8 cellular contexts compared by ENCODE assay signal in the genomic region with DNA sequence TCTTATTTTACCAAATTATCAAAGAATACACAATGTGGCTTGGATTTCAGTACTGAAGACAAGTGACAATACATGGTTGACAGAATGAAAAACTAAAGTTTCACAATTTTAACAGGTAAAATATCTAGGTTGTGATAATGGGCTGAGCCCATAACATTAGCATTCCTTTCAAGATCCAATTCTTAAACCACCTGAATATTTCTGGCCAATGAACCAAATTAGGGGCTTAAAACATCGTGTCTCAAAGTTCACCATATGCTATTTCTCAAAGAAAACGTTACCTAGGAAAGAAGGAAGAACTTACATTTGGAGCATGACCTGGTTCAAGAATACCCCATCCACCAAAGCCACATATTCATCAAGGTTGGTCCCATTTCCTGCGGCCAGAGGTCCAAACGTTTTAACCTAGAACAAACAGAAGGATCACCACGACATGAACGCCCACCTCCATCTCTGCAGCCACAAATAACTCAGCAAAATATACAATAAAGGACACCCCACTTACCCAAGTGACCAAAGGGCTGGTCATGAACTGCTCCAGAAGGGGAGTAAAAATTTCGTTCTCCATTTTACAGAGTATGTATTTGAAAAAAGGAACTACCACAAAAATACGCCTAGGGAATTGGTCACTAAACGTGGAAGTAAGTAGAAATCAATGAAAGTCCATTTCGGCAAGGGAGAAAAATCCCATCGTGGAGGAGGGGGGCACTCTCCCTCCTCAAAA. TPM values are rescaled to one million over a fixed set of nuclear protein-coding genes. Genes with fewer than 3 reads are reported as not detected.
DNase-seq lines count a peak whose midpoint lies in the region; ATAC-seq and TF ChIP-seq lines count a peak whose summit lies in the region.

No MANE protein-coding gene starts in this region.

- WGBS in HUES64, result under 1% methylated on average over 9 of the region's 11 CpGs
- 1% methylated on average over 11 of the region's 11 CpGs for WGBS in right cardiac atrium

- CTCF ChIA-PET in CD4-positive, alpha-beta T cell (lab: Charles Lee), result no interaction called here
- CTCF ChIA-PET in activated CD8-positive, alpha-beta T cell treated with anti-CD3 and anti-CD28 coated beads for 36 hours (lab: Charles Lee), result no interaction called here

- H3K9me3 Mint-ChIP-seq in CD4-positive, alpha-beta T cell, result no peaks in the 10 kb centered on the region
- H3K9me3 Mint-ChIP-seq in activated CD8-positive, alpha-beta T cell treated with anti-CD3 and anti-CD28 coated beads for 36 hours, result no peaks in the 10 kb centered on the region

- peak overlapping the region; percentile 76 for H3K4me3 ChIP-seq in HUES64 (ENCODE audit: low read length)
- peak overlapping the region; percentile 65 for H3K4me3 ChIP-seq in right cardiac atrium (ENCODE audit: low read length)
- H3K4me3 ChIP-seq in skin epidermis, result peak overlapping the region; percentile 53 to 99 (median 70)

- POLR2A ChIA-PET in CD4-positive, alpha-beta T cell (lab: Charles Lee), result interaction anchor here (2.8 kb wide), 1 partner anchor 101 kb away, joined by 15 read pairs; the partner anchor contains the start of gene CFAP36
- POLR2A ChIA-PET in activated CD8-positive, alpha-beta T cell treated with anti-CD3 and anti-CD28 coated beads for 36 hours (lab: Charles Lee), result no interaction called here

- intact Hi-C loops in CD4-positive, alpha-beta T cell (cut with DNase I, micrococcal nuclease), result loop anchor here in 1 of 2 experiments (5.0 to 10.0 kb wide), 7 partner anchors 151 to 1654 kb away; partner anchors contain the start of genes ACYP2, CHAC2, MTIF2 and PNPT1
- intact Hi-C loops in activated CD8-positive, alpha-beta T cell treated with anti-CD3 and anti-CD28 coated beads for 36 hours (cut with micrococcal nuclease), result loop anchor here (5.0 kb wide), 1 partner anchor 366 kb away; the partner anchor contains the start of gene RTN4
- intact Hi-C loops in right cardiac atrium (cut with DNase I), result loop anchor here in 1 of 4 donors (10.0 kb wide), 1 partner anchor 54 kb away; no protein-coding TSS in a partner anchor

- peaks cover 12% of the 10 kb centered on the region for H3K36me3 Mint-ChIP-seq in CD4-positive, alpha-beta T cell (ENCODE audit: low read depth)
- no peaks in the 10 kb centered on the region for H3K36me3 Mint-ChIP-seq in activated CD8-positive, alpha-beta T cell treated with anti-CD3 and anti-CD28 coated beads for 36 hours (ENCODE audit: low read depth)

- H3K4me1 Mint-ChIP-seq in CD4-positive, alpha-beta T cell (ENCODE audit: low read depth), result peaks cover 44% of the 10 kb centered on the region
- peaks cover 28% of the 10 kb centered on the region for H3K4me1 Mint-ChIP-seq in activated CD8-positive, alpha-beta T cell treated with anti-CD3 and anti-CD28 coated beads for 36 hours (ENCODE audit: low read depth)

- TF ChIP-seq CTCF in CD4-positive, alpha-beta T cell (IDR thresholded peaks at IDR 0.05), result no peak
- TF ChIP-seq CTCF in activated CD8-positive, alpha-beta T cell treated with anti-CD3 and anti-CD28 coated beads for 36 hours (IDR thresholded peaks at IDR 0.05), result no peak

- peak overlapping the region; percentile 95 for H3K4me3 Mint-ChIP-seq in CD4-positive, alpha-beta T cell
- peak overlapping the region; percentile 92 for H3K4me3 Mint-ChIP-seq in activated CD8-positive, alpha-beta T cell treated with anti-CD3 and anti-CD28 coated beads for 36 hours

- no peaks in the 10 kb centered on the region for H3K27me3 ChIP-seq in CD4-positive, alpha-beta T cell (ENCODE audit: control insufficient read depth, insufficient read depth, low read length)
- no peaks in the 10 kb centered on the region for H3K27me3 ChIP-seq in HUES64 (ENCODE audit: insufficient read depth, low read length)
- H3K27me3 ChIP-seq in right cardiac atrium (ENCODE audit: control insufficient read depth, insufficient read depth), result no peaks in the 10 kb centered on the region

- H3K27me3 Mint-ChIP-seq in CD4-positive, alpha-beta T cell, result no peaks in the 10 kb centered on the region
- no peaks in the 10 kb centered on the region for H3K27me3 Mint-ChIP-seq in activated CD8-positive, alpha-beta T cell treated with anti-CD3 and anti-CD28 coated beads for 36 hours

- H3K4me1 ChIP-seq in HUES64 (ENCODE audit: insufficient read depth, low read length) (peaks cover 16% of the 10 kb centered on the region), right cardiac atrium (ENCODE audit: control insufficient read depth, insufficient read depth, low read length) (no peaks in the 10 kb centered on the region)

- no peak for DNase-seq in CD4-positive, alpha-beta T cell
- no peak for DNase-seq in activated CD8-positive, alpha-beta T cell treated with anti-CD3 and anti-CD28 coated beads for 36 hours
- peak in 1 of 3 donors; percentile 27 for DNase-seq in right cardiac atrium

- peak overlapping the region; percentile 81 for H3K9ac ChIP-seq in HUES64 (ENCODE audit: low read depth, low read length)

- no peak for ATAC-seq in CD4-positive, alpha-beta T cell (ENCODE audit: poor library complexity)
- no peak for ATAC-seq in activated CD8-positive, alpha-beta T cell treated with anti-CD3 and anti-CD28 coated beads for 36 hours
- ATAC-seq in right cardiac atrium, result no peak
- no peak for ATAC-seq in GM18870 (IDR thresholded peaks at IDR 0.05; ENCODE audit: unreplicated experiment)
- no peak for ATAC-seq in GM21529 (IDR thresholded peaks at IDR 0.05; ENCODE audit: unreplicated experiment)
- ATAC-seq in GM18519 (IDR thresholded peaks at IDR 0.05; ENCODE audit: low FRiP score, unreplicated experiment), result no peak

- H3K9me3 ChIP-seq in CD4-positive, alpha-beta T cell (ENCODE audit: control insufficient read depth, low read length), result no peaks in the 10 kb centered on the region
- H3K9me3 ChIP-seq in HUES64 (ENCODE audit: insufficient read depth, low read depth, low read length), result no peaks in the 10 kb centered on the region
- H3K9me3 ChIP-seq in right cardiac atrium (ENCODE audit: control insufficient read depth, low read length), result no peaks in the 10 kb centered on the region

- H3K36me3 ChIP-seq in HUES64 (ENCODE audit: insufficient read depth, low read length), result peaks cover 3% of the 10 kb centered on the region; the same call in 1 of the 2 replicates

- H3K27ac ChIP-seq in CD4-positive, alpha-beta T cell (ENCODE audit: low read depth, low read length), result peak overlapping the region; percentile 56
- H3K27ac ChIP-seq in HUES64 (ENCODE audit: low read depth, low read length) (no peak overlapping the region; the same call in none of the 2 replicates), right cardiac atrium (ENCODE audit: low read length) (peak overlapping the region; percentile 78), skin epidermis (peak overlapping the region in 20 of 21 experiments; percentile 56 to 96 (median 86))

- H3K27ac Mint-ChIP-seq in CD4-positive, alpha-beta T cell, result peak overlapping the region; percentile 79
- H3K27ac Mint-ChIP-seq in activated CD8-positive, alpha-beta T cell treated with anti-CD3 and anti-CD28 coated beads for 36 hours, result no peak overlapping the region

RNA-seq across cellular contexts. Expression of gene CCDC88A, which starts 1.0 kb away (rescaled TPM):
- total RNA-seq in CD4-positive, alpha-beta T cell, result 10 to 100 TPM; 11.0 to 12.9 TPM
- polyA plus RNA-seq in HUES64 (2013, experiment 1 of 2), result 48.2 TPM
- 55.9 TPM for polyA plus RNA-seq in HUES64 (2013, experiment 2 of 2)
- total RNA-seq in activated CD8-positive, alpha-beta T cell treated with anti-CD3 and anti-CD28 coated beads for 36 hours, result 10 to 100 TPM; 14.8 to 15.8 TPM
- 10 to 100 TPM; 30.9 to 40.6 (median 32.4) TPM for total RNA-seq in right cardiac atrium
- polyA plus RNA-seq in right cardiac atrium, result 18.1 TPM
